ENCODE assay signal across 14 cellular contexts in genomic region chr14:21399311-21399870, GRCh38. TPM values are rescaled to one million over a fixed set of nuclear protein-coding genes. Genes with fewer than 3 reads are reported as not detected.
A peak's percentile ranks its signal among the peaks of the same experiment; 100 is the strongest.
DNase-seq lines count a peak whose midpoint lies in the region; TF ChIP-seq lines count a peak whose summit lies in the region.
"Had no signal": no experiment of that assay in that cellular context is flagged by ENCODE, and none has a peak within 500 bp of the region (broad histone marks: within the 10 kb centered on the region; RNA-seq: fewer than 3 reads in every experiment).

No MANE protein-coding gene starts in this region.

- no peak for TF ChIP-seq CTCF in HFFc6 (IDR thresholded peaks at IDR 0.05)

- H3K27ac Mint-ChIP-seq in HFFc6: 0 out of 2 replicates have a peak overlapping the region, but pooled peaks have one; percentile 37
- H3K27ac Mint-ChIP-seq: H9 had no signal

- H3K4me3 Mint-ChIP-seq in HFFc6: no peak overlapping the region
- H3K4me3 Mint-ChIP-seq: CD4-positive, alpha-beta memory T cell; GM23338; H9 had no signal

- DNase-seq in HFFc6: no peak
- peak; percentile 93 for DNase-seq in NCI-H2171 treated with DMSO at 0.1 percent for 48 hours (lab: John Stamatoyannopoulos, UW)
- DNase-seq in cerebellar cortex (ENCODE audit: low spot score): peak; percentile 89
- DNase-seq in pons (ENCODE audit: low spot score): peak; percentile 6
- no peak for DNase-seq in OCI-M1 (lab: John Stamatoyannopoulos, UW)
- no peak for DNase-seq in activated T-cell treated with anti-CD3 and anti-CD28 coated beads, Interleukin-2, amount 50 U/mL, for 1 hour
- DNase-seq in NCI-H2029 treated with DMSO at 0.1 percent for 48 hours (lab: John Stamatoyannopoulos, UW): no peak
- DNase-seq: Calu3; CD4-positive, alpha-beta memory T cell; COR-L47; DMS53; DMS79 treated with DMSO at 0.1 percent for 48 hours; H9 had no signal

- no peaks in the 10 kb centered on the region for H3K27me3 Mint-ChIP-seq in HFFc6 (ENCODE audit: insufficient read depth)
- H3K27me3 Mint-ChIP-seq: CD4-positive, alpha-beta memory T cell had no signal

- no peaks in the 10 kb centered on the region for H3K9me3 Mint-ChIP-seq in HFFc6
- H3K9me3 Mint-ChIP-seq: CD4-positive, alpha-beta memory T cell; GM23338; H9 had no signal

- no peaks in the 10 kb centered on the region for H3K4me1 Mint-ChIP-seq in HFFc6 (ENCODE audit: low read depth)
- H3K4me1 Mint-ChIP-seq: CD4-positive, alpha-beta memory T cell; GM23338; H9 had no signal

- peaks cover 59% of the 10 kb centered on the region for H3K36me3 Mint-ChIP-seq in HFFc6 (ENCODE audit: low read depth)

RNA-seq across cellular contexts. Expression of gene SUPT16H, which starts 15.6 kb away (rescaled TPM):
- 10 to 100 TPM; 67.9 to 91.9 (median 86.2) TPM for total RNA-seq in HFFc6 (2021; fragmentation: NEBNext Ultra II Directional; extraction: Animal tissue kit (Norgen Biotek cat#: 25700))

RNA-seq across cellular contexts. Expression of gene CHD8, which starts 56.5 kb away (rescaled TPM):
- total RNA-seq in HFFc6 (2021; fragmentation: NEBNext Ultra II Directional; extraction: Animal tissue kit (Norgen Biotek cat#: 25700)): 10 to 100 TPM; 63.5 to 78.6 (median 70.9) TPM

Comparison
In these comparisons a context has a peak if more than half of its experiments do, and no peak if none do; other contexts are left out.
1. DNase-seq: peak in NCI-H2171 treated with DMSO at 0.1 percent for 48 hours (single experiment), cerebellar cortex (single experiment) and pons (single experiment); none in HFFc6 (single experiment), OCI-M1 (single experiment), activated T-cell treated with anti-CD3 and anti-CD28 coated beads, Interleukin-2, amount 50 U/mL, for 1 hour (single experiment) and NCI-H2029 treated with DMSO at 0.1 percent for 48 hours (single experiment).